In genomic region chr11:45646275-45646970, GRCh38 we compare ENCODE assay signal across 9 cellular contexts. TPM values are rescaled to one million over a fixed set of nuclear protein-coding genes. Genes with fewer than 3 reads are reported as not detected.
A peak's percentile ranks its signal among the peaks of the same experiment; 100 is the strongest.
DNase-seq lines count a peak whose midpoint lies in the region; TF ChIP-seq lines count a peak whose summit lies in the region.
"Had no signal": no experiment of that assay in that cellular context is flagged by ENCODE, and none has a peak within 500 bp of the region (broad histone marks: within the 10 kb centered on the region; RNA-seq: fewer than 3 reads in every experiment).

No MANE protein-coding gene starts in this region.

- no peaks in the 10 kb centered on the region for H3K9me3 Mint-ChIP-seq in osteocyte (ENCODE audit: unreplicated experiment)

- H3K4me3 Mint-ChIP-seq in osteocyte (ENCODE audit: unreplicated experiment), result no peak overlapping the region

- no peak for TF ChIP-seq CTCF in osteocyte (IDR thresholded peaks at IDR 0.05)

- H3K27ac Mint-ChIP-seq in osteocyte (ENCODE audit: unreplicated experiment), result no peak overlapping the region

- H3K27me3 Mint-ChIP-seq in osteocyte (ENCODE audit: unreplicated experiment), result peaks cover 17% of the 10 kb centered on the region

- peak; percentile 48 for DNase-seq in activated CD8-positive, alpha-beta memory T cell treated with anti-CD3 and anti-CD28 coated beads for 24 hours
- DNase-seq in activated CD8-positive, alpha-beta memory T cell treated with anti-CD3 and anti-CD28 coated beads, Interleukin-2, amount 50 U/mL, for 48 hours, result no peak
- DNase-seq in HT1080 (ENCODE audit: low read depth) (peak; percentile 76), osteocyte (ENCODE audit: extremely low spot score, unreplicated experiment) (peak; percentile 27), KG1 (lab: John Stamatoyannopoulos, UW) (no peak), superior temporal gyrus (ENCODE audit: extremely low spot score) (no peak), DMS79 (lab: John Stamatoyannopoulos, UW) (no peak)
- DNase-seq in central memory CD4-positive, alpha-beta T cell, result peak; percentile 24
- DNase-seq: NCI-H774 had no signal

- no peaks in the 10 kb centered on the region for H3K4me1 Mint-ChIP-seq in osteocyte (ENCODE audit: unreplicated experiment)

- no peaks in the 10 kb centered on the region for H3K36me3 Mint-ChIP-seq in osteocyte (ENCODE audit: unreplicated experiment)

RNA-seq across cellular contexts. Expression of gene CHST1, which starts 19.0 kb away (rescaled TPM):
- 2.4 and 2.9 TPM in 2 replicates for total RNA-seq in HT1080 (2014; rRNA removed; shearing (Covaris generic))
- polyA plus RNA-seq in HT1080 (2015; cell fraction: cytosol; rRNA removed), result 2.6 and 3.4 TPM in 2 replicates
- polyA plus RNA-seq in HT1080 (2015; cell fraction: nucleus; rRNA removed), result 2.4 and 2.6 TPM in 2 replicates
- 0.16 and 0.67 TPM in 2 replicates for total RNA-seq in osteocyte

Comparison
In these comparisons a context has a peak if more than half of its experiments do, and no peak if none do; other contexts are left out.
1. DNase-seq: peak in activated CD8-positive, alpha-beta memory T cell treated with anti-CD3 and anti-CD28 coated beads for 24 hours (single experiment), HT1080 (single experiment), central memory CD4-positive, alpha-beta T cell (single experiment) and osteocyte (single experiment); none in activated CD8-positive, alpha-beta memory T cell treated with anti-CD3 and anti-CD28 coated beads, Interleukin-2, amount 50 U/mL, for 48 hours (single experiment), KG1 (single experiment), superior temporal gyrus (single experiment) and DMS79 (single experiment).